In genomic region chr2:162579986-162580385, GRCh38 we compare ENCODE assay signal across 26 cellular contexts.
DNase-seq lines count a peak whose midpoint lies in the region; FAIRE-seq and TF ChIP-seq lines count a peak whose summit lies in the region.
"Had no signal": no experiment of that assay in that cellular context is flagged by ENCODE, and none has a peak within 500 bp of the region (broad histone marks: within the 10 kb centered on the region; RNA-seq: fewer than 3 reads in every experiment).

No MANE protein-coding gene starts in this region.

- no peaks in the 10 kb centered on the region for H3K27me3 Mint-ChIP-seq in progenitor cell of endocrine pancreas
- no peaks in the 10 kb centered on the region for H3K27me3 Mint-ChIP-seq in activated CD4-positive, alpha-beta memory T cell treated with anti-CD3 and anti-CD28 coated beads, Interleukin-2, amount 10 ng/mL, durations not matched to agents 7 days and 5 days
- H3K27me3 Mint-ChIP-seq: activated naive CD4-positive, alpha-beta T cell treated with anti-CD3 and anti-CD28 coated beads, Interleukin-2, amount 10 ng/mL, durations not matched to agents 7 days and 5 days had no signal

- no peak overlapping the region for H3K27ac ChIP-seq in kidney (ENCODE audit: low read depth in 2 of 2, low read length in 2 of 2)
- H3K27ac ChIP-seq: epithelial cell of prostate, lower lobe of right lung, right atrium auricular region, upper lobe of left lung had no signal

- H3K4me1 Mint-ChIP-seq in progenitor cell of endocrine pancreas (ENCODE audit: low read depth): peaks cover 49% of the 10 kb centered on the region
- no peaks in the 10 kb centered on the region for H3K4me1 Mint-ChIP-seq in activated CD4-positive, alpha-beta memory T cell treated with anti-CD3 and anti-CD28 coated beads, Interleukin-2, amount 10 ng/mL, durations not matched to agents 7 days and 5 days
- H3K4me1 Mint-ChIP-seq: activated naive CD4-positive, alpha-beta T cell treated with anti-CD3 and anti-CD28 coated beads, Interleukin-2, amount 10 ng/mL, durations not matched to agents 7 days and 5 days had no signal

- H3K9me3 Mint-ChIP-seq in progenitor cell of endocrine pancreas (ENCODE audit: low read depth): peaks cover 3% of the 10 kb centered on the region
- no peaks in the 10 kb centered on the region for H3K9me3 Mint-ChIP-seq in activated CD4-positive, alpha-beta memory T cell treated with anti-CD3 and anti-CD28 coated beads, Interleukin-2, amount 10 ng/mL, durations not matched to agents 7 days and 5 days
- H3K9me3 Mint-ChIP-seq: activated naive CD4-positive, alpha-beta T cell treated with anti-CD3 and anti-CD28 coated beads, Interleukin-2, amount 10 ng/mL, durations not matched to agents 7 days and 5 days; T-helper 1 cell treated with Interleukin-12 subunit alpha and Interleukin-12 subunit beta and Interleukin-4 antibody, amounts not matched to agents 30 μg/mL and 1 μg/mL, for 36 hours had no signal

- POLR2A ChIA-PET in activated CD4-positive, alpha-beta memory T cell treated with anti-CD3 and anti-CD28 coated beads, Interleukin-2, amount 10 ng/mL, durations not matched to agents 7 days and 5 days (lab: Charles Lee): no interaction called here

- no peak overlapping the region for H3K4me3 ChIP-seq in kidney (ENCODE audit: low read length in 2 of 2)
- H3K4me3 ChIP-seq: lower lobe of right lung, right atrium auricular region, upper lobe of left lung had no signal

- H3K9ac ChIP-seq in kidney (ENCODE audit: low read length in 2 of 2): no peak overlapping the region

- peaks cover 3 to 10% of the 10 kb centered on the region in 2 donors for H3K4me1 ChIP-seq in kidney (ENCODE audit: control insufficient read depth in 1 of 2, insufficient read depth in 1 of 2, low read depth in 1 of 2, low read length in 2 of 2)
- H3K4me1 ChIP-seq: lower lobe of right lung, right atrium auricular region, upper lobe of left lung had no signal

- peak; percentile 77 for DNase-seq in DMS53 (lab: John Stamatoyannopoulos, UW)
- DNase-seq in M059J (ENCODE audit: low read depth): peak; percentile 26
- DNase-seq in kidney: no peak
- DNase-seq in progenitor cell of endocrine pancreas (ENCODE audit: low spot score, unreplicated experiment): no peak
- DNase-seq in NCI-H2171 (lab: John Stamatoyannopoulos, UW): no peak
- DNase-seq in activated CD4-positive, alpha-beta memory T cell treated with anti-CD3 and anti-CD28 coated beads, Interleukin-2, amount 10 ng/mL, durations not matched to agents 7 days and 5 days: no peak
- DNase-seq in dedifferentiated amniotic fluid mesenchymal stem cell (ENCODE audit: extremely low spot score): no peak
- DNase-seq in NCI-H1417 treated with DMSO at 0.1 percent for 48 hours (lab: John Stamatoyannopoulos, UW): no peak
- DNase-seq: activated CD4-positive, alpha-beta T cell treated with anti-CD3 and anti-CD28 coated beads for 48 hours; activated naive CD4-positive, alpha-beta T cell treated with anti-CD3 and anti-CD28 coated beads, Interleukin-2, amount 10 ng/mL, durations not matched to agents 7 days and 5 days; activated T-cell treated with anti-CD3 and anti-CD28 coated beads, Interleukin-2, amount 50 U/mL, for 72 hours; C1 segment of cervical spinal cord; central memory CD4-positive, alpha-beta T cell; foreskin melanocyte; hippocampal formation; lower lobe of right lung; NCI-H1105 treated with DMSO at 0.1 percent for 48 hours; NCI-H2081 treated with DMSO at 0.1 percent for 48 hours; nucleus accumbens; stimulated activated CD4-positive, alpha-beta T cell treated with anti-CD3 and anti-CD28 coated beads, Interleukin-15, amount 100 ng/mL, for 24 hours; stimulated activated CD8-positive, alpha-beta memory T cell treated with anti-CD3 and anti-CD28 coated beads, Interleukin-4, amount 100 ng/mL, for 48 hours; upper lobe of left lung had no signal

- H3K36me3 Mint-ChIP-seq in progenitor cell of endocrine pancreas (ENCODE audit: insufficient read depth): peaks cover 5% of the 10 kb centered on the region
- no peaks in the 10 kb centered on the region for H3K36me3 Mint-ChIP-seq in activated CD4-positive, alpha-beta memory T cell treated with anti-CD3 and anti-CD28 coated beads, Interleukin-2, amount 10 ng/mL, durations not matched to agents 7 days and 5 days (ENCODE audit: low read depth)
- H3K36me3 Mint-ChIP-seq: activated naive CD4-positive, alpha-beta T cell treated with anti-CD3 and anti-CD28 coated beads, Interleukin-2, amount 10 ng/mL, durations not matched to agents 7 days and 5 days had no signal

- peak; percentile 62 for FAIRE-seq in kidney (lab: Jason Lieb, UNC)
- FAIRE-seq: D721Med had no signal

- CTCF ChIA-PET in activated CD4-positive, alpha-beta memory T cell treated with anti-CD3 and anti-CD28 coated beads, Interleukin-2, amount 10 ng/mL, durations not matched to agents 7 days and 5 days (lab: Charles Lee): no interaction called here

- no peaks in the 10 kb centered on the region for H3K9me3 ChIP-seq in kidney (ENCODE audit: control insufficient read depth in 1 of 2, low read length in 2 of 2)
- H3K9me3 ChIP-seq: lower lobe of right lung, right atrium auricular region, upper lobe of left lung had no signal

- TF ChIP-seq CTCF in kidney (IDR thresholded peaks at IDR 0.05; ENCODE audit: borderline replicate concordance, extremely low read depth, insufficient read depth): no peak
- no peak for TF ChIP-seq CTCF in progenitor cell of endocrine pancreas (IDR thresholded peaks at IDR 0.05; ENCODE audit: unreplicated experiment)

- peak overlapping the region; percentile 68 for H3K27ac Mint-ChIP-seq in progenitor cell of endocrine pancreas
- no peak overlapping the region for H3K27ac Mint-ChIP-seq in activated CD4-positive, alpha-beta memory T cell treated with anti-CD3 and anti-CD28 coated beads, Interleukin-2, amount 10 ng/mL, durations not matched to agents 7 days and 5 days
- H3K27ac Mint-ChIP-seq: activated naive CD4-positive, alpha-beta T cell treated with anti-CD3 and anti-CD28 coated beads, Interleukin-2, amount 10 ng/mL, durations not matched to agents 7 days and 5 days; activated T-cell treated with anti-CD3 and anti-CD28 coated beads, Interleukin-2, amount 50 U/mL, for 72 hours; T-helper 1 cell treated with Interleukin-12 subunit alpha and Interleukin-12 subunit beta and Interleukin-4 antibody, amounts not matched to agents 30 μg/mL and 1 μg/mL, for 36 hours had no signal

- H3K4me3 Mint-ChIP-seq in progenitor cell of endocrine pancreas (ENCODE audit: low read depth): peak overlapping the region; percentile 5
- no peak overlapping the region for H3K4me3 Mint-ChIP-seq in activated CD4-positive, alpha-beta memory T cell treated with anti-CD3 and anti-CD28 coated beads, Interleukin-2, amount 10 ng/mL, durations not matched to agents 7 days and 5 days
- H3K4me3 Mint-ChIP-seq: activated naive CD4-positive, alpha-beta T cell treated with anti-CD3 and anti-CD28 coated beads, Interleukin-2, amount 10 ng/mL, durations not matched to agents 7 days and 5 days; activated T-cell treated with anti-CD3 and anti-CD28 coated beads, Interleukin-2, amount 50 U/mL, for 72 hours; T-helper 1 cell treated with Interleukin-12 subunit alpha and Interleukin-12 subunit beta and Interleukin-4 antibody, amounts not matched to agents 30 μg/mL and 1 μg/mL, for 36 hours had no signal

- intact Hi-C loops in kidney (cut with DNase I): no loop called here

- H3K36me3 ChIP-seq in kidney (ENCODE audit: control insufficient read depth in 1 of 2, insufficient read depth in 2 of 2, low read length in 2 of 2): no peaks in the 10 kb centered on the region
- H3K36me3 ChIP-seq: lower lobe of right lung, right atrium auricular region, upper lobe of left lung had no signal

Comparison
In these comparisons a context has a peak if more than half of its experiments do, and no peak if none do; other contexts are left out.
1. DNase-seq: peak in DMS53 (single experiment) and M059J (single experiment); none in kidney (single experiment), progenitor cell of endocrine pancreas (single experiment), NCI-H2171 (single experiment), activated CD4-positive, alpha-beta memory T cell treated with anti-CD3 and anti-CD28 coated beads, Interleukin-2, amount 10 ng/mL, durations not matched to agents 7 days and 5 days (single experiment), dedifferentiated amniotic fluid mesenchymal stem cell (single experiment) and NCI-H1417 treated with DMSO at 0.1 percent for 48 hours (single experiment).